In the genomic region with DNA sequence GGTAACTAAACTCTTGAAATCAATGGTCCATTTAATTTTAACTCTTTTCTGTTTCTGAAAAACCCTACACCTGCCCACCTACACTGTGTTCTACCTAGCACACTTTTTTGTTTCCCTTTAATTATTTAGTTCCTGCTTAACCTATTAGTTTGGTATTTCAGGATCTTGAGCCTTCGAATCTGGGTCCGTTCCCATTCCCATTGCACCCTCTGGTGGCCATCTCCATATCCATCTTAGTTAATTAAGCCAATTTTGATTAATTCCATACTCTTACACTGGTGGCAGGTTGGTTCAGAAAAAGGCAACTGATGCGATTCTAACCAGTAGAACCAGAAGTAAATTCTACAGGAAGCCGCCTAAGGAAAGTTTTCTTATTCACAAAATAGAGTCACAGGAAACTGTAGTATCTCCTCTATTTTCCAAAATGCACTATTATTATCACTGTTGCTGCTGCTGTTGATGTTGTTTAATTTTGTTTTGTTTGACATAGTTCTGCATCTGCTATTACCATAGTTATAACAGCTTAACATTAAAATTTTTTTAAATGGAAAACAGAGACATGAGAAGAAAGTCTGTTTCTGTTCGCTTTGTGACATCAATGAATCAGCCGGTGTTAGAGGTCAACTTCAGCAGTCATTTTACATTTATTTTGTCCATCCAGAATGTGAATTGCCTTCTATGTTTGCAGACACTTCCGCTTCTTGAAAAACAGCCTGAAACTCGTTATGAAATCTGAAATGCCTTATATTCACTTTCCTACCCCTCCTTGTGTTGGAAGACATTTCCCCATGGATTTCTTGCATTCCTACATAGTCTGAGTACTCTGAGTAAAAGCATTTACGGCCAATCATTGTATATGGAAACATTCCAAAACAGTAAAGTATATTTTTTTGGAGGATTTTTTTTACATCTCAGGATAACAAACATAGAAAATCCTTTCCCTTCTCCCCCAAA, we compare ENCODE assay signal across 8 cellular contexts.
DNase-seq lines count a peak whose midpoint lies in the region; ATAC-seq and TF ChIP-seq lines count a peak whose summit lies in the region.

No MANE protein-coding gene starts in this region.

- no peaks in the 10 kb centered on the region for H3K27me3 ChIP-seq in upper lobe of right lung

- peak; percentile 52 for DNase-seq in SIG-M5 treated with dmso at 0.1 percent for 504 hours (lab: John Stamatoyannopoulos, UW; ENCODE audit: unreplicated experiment)
- DNase-seq in SIG-M5 (lab: John Stamatoyannopoulos, UW), result no peak
- peak; percentile 50 for DNase-seq in NCI-H146 (lab: John Stamatoyannopoulos, UW)
- DNase-seq in iPS DF 4.7 (ENCODE audit: extremely low read depth, low spot score), result peak; percentile 28
- no peak for DNase-seq in upper lobe of right lung

- H3K9me3 ChIP-seq in upper lobe of right lung, result no peaks in the 10 kb centered on the region

- H3K4me1 ChIP-seq in upper lobe of right lung, result no peaks in the 10 kb centered on the region

- H3K36me3 ChIP-seq in upper lobe of right lung, result no peaks in the 10 kb centered on the region

- peak; percentile 66 for ATAC-seq in upper lobe of right lung
- no peak for ATAC-seq in esophagus mucosa
- ATAC-seq in HG02870 (IDR thresholded peaks at IDR 0.05; ENCODE audit: unreplicated experiment), result no peak

- intact Hi-C loops in upper lobe of right lung (cut with DNase I), result no loop called here

- no peak overlapping the region for H3K27ac ChIP-seq in VCaP
- no peak overlapping the region for H3K27ac ChIP-seq in upper lobe of right lung

- TF ChIP-seq CTCF in VCaP (conservative IDR thresholded peaks at IDR 0.05) (peak; percentile 97), upper lobe of right lung (IDR thresholded peaks at IDR 0.05) (peak; percentile 48)

- no peak overlapping the region for H3K4me3 ChIP-seq in upper lobe of right lung

Comparison
In these comparisons a context has a peak if more than half of its experiments do, and no peak if none do; other contexts are left out.
1. DNase-seq: peak in SIG-M5 treated with dmso at 0.1 percent for 504 hours (single experiment), NCI-H146 (single experiment) and iPS DF 4.7 (single experiment); none in SIG-M5 (single experiment) and upper lobe of right lung (single experiment).